In the genomic region with DNA sequence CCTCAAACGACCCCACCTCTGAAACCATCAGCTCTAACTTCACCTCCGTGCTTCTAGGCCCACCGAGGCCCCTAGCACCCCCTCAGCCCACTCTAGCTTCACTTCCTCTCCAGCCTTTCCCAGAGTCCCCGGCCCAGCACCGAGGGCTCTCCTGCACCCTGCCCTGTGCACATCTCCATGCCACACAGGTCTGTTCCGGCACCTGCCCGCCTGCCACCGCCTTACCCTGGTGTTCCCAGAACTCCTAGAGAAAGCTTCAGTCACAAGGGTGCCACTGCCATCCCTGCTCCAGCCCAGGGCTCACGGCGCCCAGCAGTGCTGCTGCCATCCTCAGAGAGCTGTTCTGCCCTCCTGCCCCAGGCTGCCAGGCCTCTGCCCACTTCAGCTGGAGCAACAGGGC, we compare ENCODE assay signal across 19 cellular contexts.
DNase-seq lines count a peak whose midpoint lies in the region; ATAC-seq and TF ChIP-seq lines count a peak whose summit lies in the region.
"Had no signal": no experiment of that assay in that cellular context is flagged by ENCODE, and none has a peak within 500 bp of the region (broad histone marks: within the 10 kb centered on the region; RNA-seq: fewer than 3 reads in every experiment).

No MANE protein-coding gene starts in this region.

- H3F3A ChIP-seq in SK-N-SH (replicated peaks; ENCODE audit: insufficient read depth) = no peaks in the 10 kb centered on the region

- no peaks in the 10 kb centered on the region for H3K36me3 Mint-ChIP-seq in effector memory CD8-positive, alpha-beta T cell (ENCODE audit: insufficient read depth)
- H3K36me3 Mint-ChIP-seq in progenitor cell of endocrine pancreas (ENCODE audit: insufficient read depth) = no peaks in the 10 kb centered on the region
- H3K36me3 Mint-ChIP-seq in naive thymus-derived CD4-positive, alpha-beta T cell = no peaks in the 10 kb centered on the region

- no peaks in the 10 kb centered on the region for H4K20me1 ChIP-seq in SK-N-SH (ENCODE audit: insufficient read depth)

- no peak overlapping the region for H3K27ac ChIP-seq in naive thymus-derived CD4-positive, alpha-beta T cell (ENCODE audit: low read depth, low read length)
- no peak overlapping the region for H3K27ac ChIP-seq in SK-N-SH (ENCODE audit: low read depth in 2 of 2, low read length in 1 of 2)
- H3K27ac ChIP-seq: C4-2B had no signal

- no peak for TF ChIP-seq EP300 in SK-N-SH (IDR thresholded peaks at IDR 0.05; ENCODE audit: borderline replicate concordance in 1 of 2, low read depth in 1 of 2, low read length in 1 of 2)

- no peaks in the 10 kb centered on the region for H3K9me2 ChIP-seq in SK-N-SH

- H3K27me3 Mint-ChIP-seq in stimulated activated naive CD8-positive, alpha-beta T cell treated with anti-CD3 and anti-CD28 coated beads, Interleukin-15, amount 100 ng/mL, for 72 hours = peaks cover 35% of the 10 kb centered on the region
- peaks cover 24 to 33% of the 10 kb centered on the region in 2 donors for H3K27me3 Mint-ChIP-seq in effector memory CD8-positive, alpha-beta T cell
- peaks cover 35% of the 10 kb centered on the region for H3K27me3 Mint-ChIP-seq in progenitor cell of endocrine pancreas
- H3K27me3 Mint-ChIP-seq in naive thymus-derived CD4-positive, alpha-beta T cell = peaks cover 4 to 34% (median 19%) of the 10 kb centered on the region in 5 donors

- no peaks in the 10 kb centered on the region for H3K36me3 ChIP-seq in naive thymus-derived CD4-positive, alpha-beta T cell (ENCODE audit: control insufficient read depth in 2 of 3, insufficient read depth in 3 of 3, low read length in 3 of 3)
- H3K36me3 ChIP-seq in SK-N-SH (replicated peaks in 1 of 2; ENCODE audit: control insufficient read depth in 1 of 2, insufficient read depth in 2 of 2, low read length in 1 of 2) = no peaks in the 10 kb centered on the region

- intact Hi-C loops in naive thymus-derived CD4-positive, alpha-beta T cell (cut with micrococcal nuclease) = no loop called here

- DNase-seq in stimulated activated naive CD8-positive, alpha-beta T cell treated with anti-CD3 and anti-CD28 coated beads, Interleukin-15, amount 100 ng/mL, for 72 hours = no peak
- no peak for DNase-seq in stimulated activated naive CD8-positive, alpha-beta T cell treated with anti-CD3 and anti-CD28 coated beads, Interleukin-15, Interleukin-2, amounts not matched to agents 100 U/mL and 50 U/mL, for 24 hours
- no peak for DNase-seq in effector memory CD8-positive, alpha-beta T cell
- DNase-seq in progenitor cell of endocrine pancreas (ENCODE audit: low spot score, unreplicated experiment) (no peak), NCI-H2081 treated with DMSO at 0.1 percent for 48 hours (lab: John Stamatoyannopoulos, UW) (no peak), HuH-7.5 (ENCODE audit: low spot score) (no peak), SK-N-SH (no peak)
- no peak for DNase-seq in naive thymus-derived CD4-positive, alpha-beta T cell
- DNase-seq: DMS153; H7; NCI-H1417 treated with DMSO at 0.1 percent for 48 hours; NCI-H1930; NCI-H2171 treated with DMSO at 0.1 percent for 48 hours; NCI-H446 treated with DMSO at 0.1 percent for 48 hours; NK-92 treated with Interleukin-12 subunit alpha and Interleukin-12 subunit beta, amount 100 ng/mL, for 24 hours; OCI-M1; RPMI8226; SIG-M5 had no signal

- TF ChIP-seq CTCF in progenitor cell of endocrine pancreas (IDR thresholded peaks at IDR 0.05; ENCODE audit: unreplicated experiment) = no peak
- no peak for TF ChIP-seq CTCF in SK-N-SH (IDR thresholded peaks at IDR 0.05)

- H3K9me3 Mint-ChIP-seq in stimulated activated naive CD8-positive, alpha-beta T cell treated with anti-CD3 and anti-CD28 coated beads, Interleukin-15, amount 100 ng/mL, for 72 hours = no peaks in the 10 kb centered on the region
- no peaks in the 10 kb centered on the region for H3K9me3 Mint-ChIP-seq in effector memory CD8-positive, alpha-beta T cell
- H3K9me3 Mint-ChIP-seq in progenitor cell of endocrine pancreas (ENCODE audit: low read depth) = no peaks in the 10 kb centered on the region
- H3K9me3 Mint-ChIP-seq in naive thymus-derived CD4-positive, alpha-beta T cell = no peaks in the 10 kb centered on the region

- CTCF ChIA-PET in naive thymus-derived CD4-positive, alpha-beta T cell (lab: Charles Lee) = no interaction called here
- CTCF ChIA-PET in SK-N-SH (lab: Yijun Ruan, JAX) = interaction anchor here (0.9 to 8.1 kb wide), 9 partner anchors 8 to 309 kb away, joined by 3 to 63 read pairs (median 4); no protein-coding TSS in a partner anchor

- no peak overlapping the region for H3K27ac Mint-ChIP-seq in stimulated activated naive CD8-positive, alpha-beta T cell treated with anti-CD3 and anti-CD28 coated beads, Interleukin-15, amount 100 ng/mL, for 72 hours
- peak overlapping the region; percentile 26 for H3K27ac Mint-ChIP-seq in effector memory CD8-positive, alpha-beta T cell
- H3K27ac Mint-ChIP-seq in progenitor cell of endocrine pancreas = peak overlapping the region; percentile 49
- no peak overlapping the region for H3K27ac Mint-ChIP-seq in naive thymus-derived CD4-positive, alpha-beta T cell

- no peak overlapping the region for H3K4me3 ChIP-seq in naive thymus-derived CD4-positive, alpha-beta T cell (ENCODE audit: low read length)
- no peak overlapping the region for H3K4me3 ChIP-seq in SK-N-SH (ENCODE audit: low read depth in 2 of 2, low read length in 1 of 2)

- no peak overlapping the region for H3K4me2 ChIP-seq in SK-N-SH

- H3K79me2 ChIP-seq in SK-N-SH (ENCODE audit: insufficient read depth) = no peaks in the 10 kb centered on the region

- POLR2A ChIA-PET in naive thymus-derived CD4-positive, alpha-beta T cell (lab: Charles Lee) = interaction anchor here (1.0 kb wide), 1 partner anchor 61 kb away, joined by 3 read pairs; the partner anchor contains the start of gene INSIG1
- POLR2A ChIA-PET in SK-N-SH (lab: Yijun Ruan, JAX) = no interaction called here

- H3K9ac ChIP-seq in SK-N-SH = no peak overlapping the region

- H3K4me1 ChIP-seq in naive thymus-derived CD4-positive, alpha-beta T cell (ENCODE audit: control insufficient read depth in 2 of 2, insufficient read depth in 2 of 2, low read length in 2 of 2) = no peaks in the 10 kb centered on the region
- H3K4me1 ChIP-seq in SK-N-SH (ENCODE audit: control insufficient read depth in 1 of 2, insufficient read depth in 2 of 2, low read depth in 1 of 2, low read length in 1 of 2) = peaks cover 0 to 18% of the 10 kb centered on the region in 2 experiments; a peak in 1 of 4 replicates

- WGBS in SK-N-SH (ENCODE audit: low lambda C conversion rate) = 68% methylated on average over 10 of the region's 10 CpGs

- no peaks in the 10 kb centered on the region for H3K27me3 ChIP-seq in naive thymus-derived CD4-positive, alpha-beta T cell (ENCODE audit: control insufficient read depth in 2 of 2, insufficient read depth in 2 of 2, low read length in 2 of 2)
- no peaks in the 10 kb centered on the region; the same call in 1 of the 2 replicates for H3K27me3 ChIP-seq in SK-N-SH (ENCODE audit: insufficient read depth)

- ATAC-seq in stimulated activated naive CD8-positive, alpha-beta T cell treated with anti-CD3 and anti-CD28 coated beads, Interleukin-15, amount 100 ng/mL, for 72 hours = peak; percentile 15
- no peak for ATAC-seq in stimulated activated naive CD8-positive, alpha-beta T cell treated with anti-CD3 and anti-CD28 coated beads, Interleukin-15, Interleukin-2, amounts not matched to agents 100 U/mL and 50 U/mL, for 24 hours
- ATAC-seq in effector memory CD8-positive, alpha-beta T cell (replicated peaks) = no peak
- ATAC-seq in naive thymus-derived CD4-positive, alpha-beta T cell = no peak

- no peak for TF ChIP-seq RAD21 in SK-N-SH (IDR thresholded peaks at IDR 0.05; ENCODE audit: low read length)

- peaks cover 8% of the 10 kb centered on the region for H3K4me1 Mint-ChIP-seq in stimulated activated naive CD8-positive, alpha-beta T cell treated with anti-CD3 and anti-CD28 coated beads, Interleukin-15, amount 100 ng/mL, for 72 hours
- peaks cover 0 to 1% of the 10 kb centered on the region in 2 donors for H3K4me1 Mint-ChIP-seq in effector memory CD8-positive, alpha-beta T cell (ENCODE audit: low read depth in 2 of 2)
- H3K4me1 Mint-ChIP-seq in progenitor cell of endocrine pancreas (ENCODE audit: low read depth) = peaks cover 18% of the 10 kb centered on the region
- peaks cover 0 to 9% (median 0%) of the 10 kb centered on the region in 7 donors for H3K4me1 Mint-ChIP-seq in naive thymus-derived CD4-positive, alpha-beta T cell

- H3K4me3 Mint-ChIP-seq in stimulated activated naive CD8-positive, alpha-beta T cell treated with anti-CD3 and anti-CD28 coated beads, Interleukin-15, amount 100 ng/mL, for 72 hours = no peak overlapping the region
- H3K4me3 Mint-ChIP-seq in effector memory CD8-positive, alpha-beta T cell = no peak overlapping the region
- H3K4me3 Mint-ChIP-seq in progenitor cell of endocrine pancreas (ENCODE audit: low read depth) = no peak overlapping the region
- no peak overlapping the region for H3K4me3 Mint-ChIP-seq in naive thymus-derived CD4-positive, alpha-beta T cell

- H2AFZ ChIP-seq in SK-N-SH (ENCODE audit: low read depth) = no peak overlapping the region

- no peaks in the 10 kb centered on the region for H3K9me3 ChIP-seq in naive thymus-derived CD4-positive, alpha-beta T cell (ENCODE audit: control insufficient read depth in 2 of 3, low read length in 3 of 3)
- no peaks in the 10 kb centered on the region for H3K9me3 ChIP-seq in SK-N-SH

TF ChIP-seq in SK-N-SH, 30 proteins besides CTCF, POLR2A, EP300 and RAD21 (continues in another document):
- TF ChIP-seq TCF12 (IDR thresholded peaks at IDR 0.05) (no peak), FOXM1 (IDR thresholded peaks at IDR 0.05; ENCODE audit: low read depth) (no peak), NFIC (IDR thresholded peaks at IDR 0.05; ENCODE audit: borderline replicate concordance) (no peak), ZBTB33 (IDR thresholded peaks at IDR 0.05; ENCODE audit: borderline replicate concordance, low read depth) (no peak), RFX5 (IDR thresholded peaks at IDR 0.05; ENCODE audit: low read length) (no peak)

Comparison
In these comparisons a context has a peak if more than half of its experiments do, and no peak if none do; other contexts are left out.
1. H3K27ac Mint-ChIP-seq: peak in effector memory CD8-positive, alpha-beta T cell (2 of 2) and progenitor cell of endocrine pancreas (single experiment); none in stimulated activated naive CD8-positive, alpha-beta T cell treated with anti-CD3 and anti-CD28 coated beads, Interleukin-15, amount 100 ng/mL, for 72 hours (0 of 2) and naive thymus-derived CD4-positive, alpha-beta T cell (0 of 9).